In the genomic region with DNA sequence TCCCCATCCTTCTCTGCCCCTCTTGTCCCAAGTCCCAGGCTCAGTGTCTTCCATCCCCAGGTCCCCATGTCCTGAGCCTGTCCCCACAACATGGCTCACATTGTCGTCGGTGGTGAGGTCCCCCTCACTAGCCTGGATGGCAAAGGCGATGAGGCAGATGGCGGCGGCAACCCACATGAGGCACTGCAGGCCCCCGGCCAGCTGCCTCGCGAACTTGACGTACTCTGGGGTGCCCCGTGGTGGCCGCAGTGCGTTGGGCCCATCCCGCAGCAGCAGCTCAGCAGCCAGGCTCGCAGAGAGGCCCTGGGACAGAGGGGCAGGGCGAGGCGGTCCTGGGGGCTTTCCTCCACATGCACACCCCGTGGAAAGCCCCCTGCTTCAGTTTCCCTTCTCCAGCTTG, we compare ENCODE assay signal across 34 cellular contexts. TPM values are rescaled to one million over a fixed set of nuclear protein-coding genes. Genes with fewer than 3 reads are reported as not detected.
"Had no signal": no experiment of that assay in that cellular context is flagged by ENCODE, and none has a peak within 500 bp of the region (broad histone marks: within the 10 kb centered on the region; RNA-seq: fewer than 3 reads in every experiment).

No MANE protein-coding gene starts in this region.

- H3K27me3 ChIP-seq: vagina had no signal

- H3K36me3 ChIP-seq: colonic mucosa, esophagus muscularis mucosa, gastroesophageal sphincter, heart left ventricle, left ventricle myocardium inferior, lower lobe of right lung, neural progenitor cell, prostate gland, right atrium auricular region, sigmoid colon, suprapubic skin, transverse colon, vagina had no signal

- H3K4me2 ChIP-seq: hepatocyte, neural progenitor cell had no signal

- H3K27ac Mint-ChIP-seq: dendritic cell treated with granulocyte-macrophage colony-stimulating factor and Interleukin-4, amounts not matched to agents 40 ng/mL and 50 ng/mL, for 4 days; endodermal cell; memory B cell; nephron; neural progenitor cell; stimulated activated naive CD8-positive, alpha-beta T cell treated with anti-CD3 and anti-CD28 coated beads, Interleukin-15, amount 100 ng/mL, for 72 hours had no signal

- H3K9ac ChIP-seq: neural progenitor cell had no signal

- ATAC-seq: foreskin keratinocyte; gastroesophageal sphincter; heart left ventricle; left colon; lower lobe of right lung; stimulated activated naive CD8-positive, alpha-beta T cell treated with anti-CD3 and anti-CD28 coated beads, Interleukin-15, amount 100 ng/mL, for 72 hours had no signal

- H3K36me3 Mint-ChIP-seq: neural progenitor cell had no signal

- H3K9me3 ChIP-seq: colonic mucosa, esophagus muscularis mucosa, heart left ventricle, left ventricle myocardium inferior, lower lobe of right lung, prostate gland, right atrium auricular region, sigmoid colon, suprapubic skin, transverse colon, vagina had no signal

- H3K79me2 ChIP-seq: hepatocyte had no signal

- H2AFZ ChIP-seq: hepatocyte, neural progenitor cell had no signal

- H3K4me1 Mint-ChIP-seq: endodermal cell had no signal

- H3K4me1 ChIP-seq: foreskin keratinocyte, neural progenitor cell, prostate gland had no signal

- DNase-seq: colonic mucosa; effector CD8-positive, alpha-beta T cell; endodermal cell; foreskin keratinocyte; heart left ventricle; left colon; left ventricle myocardium inferior; lower lobe of right lung; nucleus accumbens; sigmoid colon; stimulated activated naive CD4-positive, alpha-beta T cell; stimulated activated naive CD8-positive, alpha-beta T cell treated with anti-CD3 and anti-CD28 coated beads, Interleukin-15, amount 100 ng/mL, for 72 hours; transverse colon had no signal

- H3K4me3 Mint-ChIP-seq: dendritic cell treated with granulocyte-macrophage colony-stimulating factor and Interleukin-4, amounts not matched to agents 40 ng/mL and 50 ng/mL, for 4 days; endodermal cell; memory B cell; nephron; neural progenitor cell; stimulated activated naive CD8-positive, alpha-beta T cell treated with anti-CD3 and anti-CD28 coated beads, Interleukin-15, amount 100 ng/mL, for 72 hours had no signal

- H3K4me3 ChIP-seq: colonic mucosa, esophagus muscularis mucosa, gastroesophageal sphincter, heart left ventricle, hepatocyte, left ventricle myocardium inferior, lower lobe of right lung, neural progenitor cell, prostate gland, right atrium auricular region, sigmoid colon, suprapubic skin, transverse colon, vagina had no signal

- FAIRE-seq: endothelial cell of umbilical vein had no signal

- H3K9me3 Mint-ChIP-seq: dendritic cell treated with granulocyte-macrophage colony-stimulating factor and Interleukin-4, amounts not matched to agents 40 ng/mL and 50 ng/mL, for 4 days; endodermal cell; memory B cell; nephron; neural progenitor cell; stimulated activated naive CD8-positive, alpha-beta T cell treated with anti-CD3 and anti-CD28 coated beads, Interleukin-15, amount 100 ng/mL, for 72 hours had no signal

- H3K27ac ChIP-seq: colonic mucosa, esophagus muscularis mucosa, foreskin keratinocyte, gastroesophageal sphincter, heart left ventricle, hepatocyte, left ventricle myocardium inferior, lower lobe of right lung, neural progenitor cell, prostate gland, right atrium auricular region, sigmoid colon, suprapubic skin, transverse colon, vagina had no signal

RNA-seq across cellular contexts. Expression of a gene that starts 1.1 kb away (rescaled TPM):
- total RNA-seq: chondrocyte, colonic mucosa, endothelial cell of umbilical vein, epithelial cell of proximal tubule, esophagus muscularis mucosa, fibroblast of lung, foreskin keratinocyte, gastroesophageal sphincter, heart left ventricle, kidney epithelial cell, left colon, left ventricle myocardium inferior, lower lobe of right lung, mononuclear cell, osteocyte, right atrium auricular region, sigmoid colon, skeletal muscle tissue, suprapubic skin, transverse colon, ureter, vagina had no signal
- polyA plus RNA-seq: endothelial cell of umbilical vein, fibroblast of lung, foreskin keratinocyte, heart left ventricle had no signal

RNA-seq across cellular contexts. Expression of a gene that starts 23.6 kb away (rescaled TPM):
- total RNA-seq: chondrocyte, colonic mucosa, endodermal cell, endothelial cell of umbilical vein, epithelial cell of proximal tubule, esophagus muscularis mucosa, fibroblast of lung, foreskin keratinocyte, gastroesophageal sphincter, heart left ventricle, hepatocyte, kidney epithelial cell, left colon, left ventricle myocardium inferior, lower lobe of right lung, mononuclear cell, osteocyte, prostate gland, right atrium auricular region, sigmoid colon, skeletal muscle tissue, suprapubic skin, transverse colon, ureter, vagina had no signal
- polyA plus RNA-seq: endothelial cell of umbilical vein, fibroblast of lung, foreskin keratinocyte, heart left ventricle, hepatocyte, sigmoid colon, thymus had no signal

RNA-seq across cellular contexts. Expression of a gene that starts 29.1 kb away (rescaled TPM):
- total RNA-seq: chondrocyte, colonic mucosa, endodermal cell, endothelial cell of umbilical vein, epithelial cell of proximal tubule, esophagus muscularis mucosa, fibroblast of lung, foreskin keratinocyte, gastroesophageal sphincter, heart left ventricle, hepatocyte, kidney epithelial cell, left colon, left ventricle myocardium inferior, lower lobe of right lung, mononuclear cell, osteocyte, right atrium auricular region, sigmoid colon, skeletal muscle tissue, transverse colon, ureter, vagina had no signal
- polyA plus RNA-seq: endothelial cell of umbilical vein, fibroblast of lung, foreskin keratinocyte, heart left ventricle, hepatocyte, sigmoid colon had no signal

RNA-seq across cellular contexts. Expression of a gene that starts 34.2 kb away (rescaled TPM):
- total RNA-seq: colonic mucosa, endodermal cell, endothelial cell of umbilical vein, epithelial cell of proximal tubule, esophagus muscularis mucosa, heart left ventricle, hepatocyte, kidney epithelial cell, left colon, left ventricle myocardium inferior, lower lobe of right lung, mononuclear cell, osteocyte, right atrium auricular region, sigmoid colon, skeletal muscle tissue, transverse colon, ureter had no signal
- polyA plus RNA-seq: endothelial cell of umbilical vein, heart left ventricle had no signal
